In genomic region chr7:134458806-134459698, GRCh38 we compare ENCODE assay signal across 8 cellular contexts. TPM values are rescaled to one million over a fixed set of nuclear protein-coding genes. Genes with fewer than 3 reads are reported as not detected.
A peak's percentile ranks its signal among the peaks of the same experiment; 100 is the strongest.
DNase-seq lines count a peak whose midpoint lies in the region; ATAC-seq, FAIRE-seq and TF ChIP-seq lines count a peak whose summit lies in the region.

TSS of gene AKR1B1 (minus strand) at chr7:134459100. CDS start at chr7:134459062, 38 bp downstream.

- peak; percentile 92 for ATAC-seq in GM21529 (IDR thresholded peaks at IDR 0.05; ENCODE audit: unreplicated experiment)
- ATAC-seq in stimulated activated naive CD8-positive, alpha-beta T cell treated with anti-CD3 and anti-CD28 coated beads, Interleukin-15, amount 100 ng/mL, for 72 hours = peak; percentile 95

- H3K27me3 Mint-ChIP-seq in nephron (ENCODE audit: low read depth) = no peaks in the 10 kb centered on the region
- H3K27me3 Mint-ChIP-seq in stimulated activated naive CD8-positive, alpha-beta T cell treated with anti-CD3 and anti-CD28 coated beads, Interleukin-15, amount 100 ng/mL, for 72 hours = no peaks in the 10 kb centered on the region

- peaks cover 26% of the 10 kb centered on the region for H3K4me1 Mint-ChIP-seq in nephron
- peaks cover 46% of the 10 kb centered on the region for H3K4me1 Mint-ChIP-seq in stimulated activated naive CD8-positive, alpha-beta T cell treated with anti-CD3 and anti-CD28 coated beads, Interleukin-15, amount 100 ng/mL, for 72 hours

- DNase-seq in DMS153 treated with DMSO at 0.1 percent for 48 hours (lab: John Stamatoyannopoulos, UW; ENCODE audit: unreplicated experiment) (peak; percentile 69), RCC 7860 (ENCODE audit: low spot score) (peak; percentile 86), fibroblast of the aortic adventitia (ENCODE audit: low read depth) (peak; percentile 91)
- DNase-seq in Jurkat, Clone E6-1 (ENCODE audit: low read depth, low spot score) = peak; percentile 87
- DNase-seq in activated effector memory CD4-positive, alpha-beta T cell treated with Interleukin-2 at 50 U/mL for 16 hours = peak; percentile 79
- DNase-seq in stimulated activated naive CD8-positive, alpha-beta T cell treated with anti-CD3 and anti-CD28 coated beads, Interleukin-15, amount 100 ng/mL, for 72 hours = peak; percentile 90 to 94

- H3K9me3 Mint-ChIP-seq in nephron = peaks cover 2% of the 10 kb centered on the region
- H3K9me3 Mint-ChIP-seq in stimulated activated naive CD8-positive, alpha-beta T cell treated with anti-CD3 and anti-CD28 coated beads, Interleukin-15, amount 100 ng/mL, for 72 hours = peaks cover 4 to 5% of the 10 kb centered on the region in 2 donors

- peak within 1 kb of the TSS; percentile 87 to 90 (median 89) for H3K4me3 Mint-ChIP-seq in nephron
- peak within 1 kb of the TSS; percentile 86 to 92 for H3K4me3 Mint-ChIP-seq in stimulated activated naive CD8-positive, alpha-beta T cell treated with anti-CD3 and anti-CD28 coated beads, Interleukin-15, amount 100 ng/mL, for 72 hours

- H3K4me3 ChIP-seq in Jurkat, Clone E6-1 (ENCODE audit: low read length) = peak within 1 kb of the TSS; percentile 81
- H3K4me3 ChIP-seq in fibroblast of the aortic adventitia (ENCODE audit: low read depth, low read length) = peak within 1 kb of the TSS; percentile 92

- TF ChIP-seq CTCF in fibroblast of the aortic adventitia (IDR thresholded peaks at IDR 0.05; ENCODE audit: insufficient read depth, low read length) = peak; percentile 81
- peak; percentile 55 to 81 (median 76) for TF ChIP-seq CTCF in nephron (IDR thresholded peaks at IDR 0.05; ENCODE audit: unreplicated experiment in 3 of 3)

- peaks cover 14% of the 10 kb centered on the region for H3K36me3 Mint-ChIP-seq in nephron (ENCODE audit: low read depth)

- peak within 1 kb of the TSS; percentile 5 to 79 (median 45) for H3K27ac Mint-ChIP-seq in nephron
- peak within 1 kb of the TSS; percentile 82 to 95 for H3K27ac Mint-ChIP-seq in stimulated activated naive CD8-positive, alpha-beta T cell treated with anti-CD3 and anti-CD28 coated beads, Interleukin-15, amount 100 ng/mL, for 72 hours

- FAIRE-seq in RCC 7860 (lab: Jason Lieb, UNC) = peak; percentile 81

RNA-seq across cellular contexts. Expression of gene AKR1B1, which starts in this region (rescaled TPM):
- 196 TPM for polyA plus RNA-seq in Jurkat, Clone E6-1 (2012; ENCODE audit: insufficient read depth, insufficient read length)
- 51.6 and 167 TPM in 2 replicates for total RNA-seq in fibroblast of the aortic adventitia (ENCODE audit: low replicate concordance)

Comparison
In these comparisons a context has a peak if more than half of its experiments do, and no peak if none do; other contexts are left out.
1. Peak in every context shown above with its lines: DNase-seq, ATAC-seq and H3K4me3 ChIP-seq.